34 cellular contexts compared by ENCODE assay signal in genomic region chrX:87403551-87403950, GRCh38.
"Had no signal": no experiment of that assay in that cellular context is flagged by ENCODE, and none has a peak within 500 bp of the region (broad histone marks: within the 10 kb centered on the region; RNA-seq: fewer than 3 reads in every experiment).

No MANE protein-coding gene starts in this region.

- H3K27me3 ChIP-seq: MG63 had no signal

- H3K36me3 ChIP-seq: MG63 had no signal

- H3K9me3 ChIP-seq: MG63 had no signal

- DNase-seq: Karpas-422, Kasumi-1, MG63, MM.1S, MV-4-11, NCI-H1048, NCI-H1092, NCI-H1092 treated with DMSO at 0.1 percent for 48 hours, NCI-H1105, NCI-H1105 treated with DMSO at 0.1 percent for 48 hours, NCI-H1417, NCI-H1417 treated with DMSO at 0.1 percent for 48 hours, NCI-H1436, NCI-H1436 treated with DMSO at 0.1 percent for 48 hours, NCI-H146, NCI-H1694, NCI-H1694 treated with DMSO at 0.1 percent for 48 hours, NCI-H187, NCI-H187 treated with DMSO at 0.1 percent for 48 hours, NCI-H1930, NCI-H2029, NCI-H2029 treated with DMSO at 0.1 percent for 48 hours, NCI-H2081, NCI-H2081 treated with DMSO at 0.1 percent for 48 hours, NCI-H2107, NCI-H2171, NCI-H2171 treated with DMSO at 0.1 percent for 48 hours, NCI-H2227 treated with DMSO at 0.1 percent for 48 hours, NCI-H345, NCI-H446, NCI-H446 treated with DMSO at 0.1 percent for 48 hours, NCI-H510A, NCI-H510A treated with DMSO at 0.1 percent for 48 hours had no signal

- H3K9ac ChIP-seq: KMS-11 had no signal

- H3K4me2 ChIP-seq: KMS-11 had no signal

- H3K4me3 ChIP-seq: MG63 had no signal

- H3K27ac ChIP-seq: KMS-11 had no signal
